17 cellular contexts compared by ENCODE assay signal in genomic region chr5:74993743-74994142, GRCh38.
"Had no signal": no experiment of that assay in that cellular context is flagged by ENCODE, and none has a peak within 500 bp of the region (broad histone marks: within the 10 kb centered on the region; RNA-seq: fewer than 3 reads in every experiment).

No MANE protein-coding gene starts in this region.

- DNase-seq: activated CD4-positive, alpha-beta T cell treated with anti-CD3 and anti-CD28 coated beads, Interleukin-2, amount 10 ng/mL, durations not matched to agents 7 days and 5 days; activated CD4-positive, CD25-positive, alpha-beta regulatory T cell; activated CD8-positive, alpha-beta memory T cell treated with anti-CD3 and anti-CD28 coated beads for 24 hours; activated naive CD4-positive, alpha-beta T cell treated with anti-CD3 and anti-CD28 coated beads for 36 hours; effector memory CD4-positive, alpha-beta T cell; hippocampal formation; natural killer cell; nucleus accumbens; stimulated activated CD4-positive, alpha-beta T cell treated with anti-CD3 and anti-CD28 coated beads, Interleukin-2, amount 100 ng/mL, for 24 hours; stimulated activated naive CD4-positive, alpha-beta T cell; T-helper 2 cell had no signal

- H3K4me3 Mint-ChIP-seq: activated CD4-positive, alpha-beta T cell treated with anti-CD3 and anti-CD28 coated beads, Interleukin-2, amount 10 ng/mL, durations not matched to agents 7 days and 5 days; activated naive CD4-positive, alpha-beta T cell treated with anti-CD3 and anti-CD28 coated beads for 36 hours; activated T-helper 17 cell treated with anti-CD3 and anti-CD28 coated beads, Interleukin-2, amount 50 U/mL, for 72 hours; central memory CD8-positive, alpha-beta T cell; natural killer cell; type B pancreatic cell had no signal

- H3K36me3 Mint-ChIP-seq: natural killer cell, type B pancreatic cell had no signal

- H3K9me3 Mint-ChIP-seq: activated naive CD4-positive, alpha-beta T cell treated with anti-CD3 and anti-CD28 coated beads for 36 hours; natural killer cell; type B pancreatic cell had no signal

- H3K27me3 Mint-ChIP-seq: activated CD4-positive, alpha-beta T cell treated with anti-CD3 and anti-CD28 coated beads, Interleukin-2, amount 10 ng/mL, durations not matched to agents 7 days and 5 days; central memory CD8-positive, alpha-beta T cell; type B pancreatic cell had no signal

- H3K4me3 ChIP-seq: prostate gland had no signal

- H3K27ac ChIP-seq: prostate gland had no signal

- H3K36me3 ChIP-seq: prostate gland had no signal

- H3K4me1 Mint-ChIP-seq: activated CD4-positive, alpha-beta T cell treated with anti-CD3 and anti-CD28 coated beads, Interleukin-2, amount 10 ng/mL, durations not matched to agents 7 days and 5 days; activated T-helper 17 cell treated with anti-CD3 and anti-CD28 coated beads, Interleukin-2, amount 50 U/mL, for 72 hours; central memory CD8-positive, alpha-beta T cell; natural killer cell had no signal

- H3K4me1 ChIP-seq: prostate gland had no signal

- H3K9me3 ChIP-seq: prostate gland had no signal

- FAIRE-seq: TTC549 had no signal

- ATAC-seq: activated T-helper 17 cell treated with anti-CD3 and anti-CD28 coated beads, Interleukin-2, amount 50 U/mL, for 72 hours; natural killer cell; sciatic nerve had no signal

- H3K27ac Mint-ChIP-seq: activated CD4-positive, alpha-beta T cell treated with anti-CD3 and anti-CD28 coated beads, Interleukin-2, amount 10 ng/mL, durations not matched to agents 7 days and 5 days; activated naive CD4-positive, alpha-beta T cell treated with anti-CD3 and anti-CD28 coated beads for 36 hours; activated T-helper 17 cell treated with anti-CD3 and anti-CD28 coated beads, Interleukin-2, amount 50 U/mL, for 72 hours; natural killer cell; type B pancreatic cell had no signal
